Comparison of ENCODE assay signal across 37 cellular contexts in the genomic region with DNA sequence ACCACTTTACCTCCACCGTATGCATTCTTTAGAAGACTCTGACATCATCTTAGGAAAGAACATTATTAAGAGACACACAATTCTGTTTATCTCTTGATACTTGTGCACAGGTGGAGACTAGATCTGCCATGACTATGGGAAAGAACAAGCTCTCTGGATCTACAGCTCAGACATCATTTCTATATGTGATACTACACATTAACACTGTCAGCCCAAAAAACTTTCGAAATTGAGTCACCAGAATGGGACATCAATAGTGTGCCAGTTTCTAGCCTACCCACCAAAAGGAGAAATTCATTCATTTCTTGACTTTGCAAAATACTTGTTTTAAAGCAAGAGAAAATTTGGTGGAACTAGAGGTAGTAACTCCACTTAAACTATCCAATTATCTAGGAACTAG.
"Had no signal": no experiment of that assay in that cellular context is flagged by ENCODE, and none has a peak within 500 bp of the region (broad histone marks: within the 10 kb centered on the region; RNA-seq: fewer than 3 reads in every experiment).

No MANE protein-coding gene starts in this region.

- ATAC-seq: activated CD4-positive, CD25-positive, alpha-beta regulatory T cell treated with anti-CD3 and anti-CD28 coated beads, Interleukin-2, amount 50 U/mL, for 24 hours; activated CD8-positive, alpha-beta memory T cell treated with anti-CD3 and anti-CD28 coated beads, Interleukin-2, amount 10 ng/mL, durations not matched to agents 7 days and 5 days; activated CD8-positive, alpha-beta T cell treated with anti-CD3 and anti-CD28 coated beads, Interleukin-2, amount 10 ng/mL, durations not matched to agents 7 days and 5 days; body of pancreas; WTC11 had no signal

- H3K27ac ChIP-seq: adrenal gland, body of pancreas, brain microvascular endothelial cell, breast epithelium, WERI-Rb-1 had no signal

- FAIRE-seq: astrocyte, colon, TTC549 had no signal

- H3K27ac Mint-ChIP-seq: activated CD4-positive, alpha-beta memory T cell treated with anti-CD3 and anti-CD28 coated beads, Interleukin-2, amount 10 ng/mL, durations not matched to agents 7 days and 5 days; activated CD4-positive, alpha-beta T cell treated with anti-CD3 and anti-CD28 coated beads, Interleukin-2, amount 10 ng/mL, durations not matched to agents 24 days and 14 days; activated CD8-positive, alpha-beta memory T cell treated with anti-CD3 and anti-CD28 coated beads, Interleukin-2, amount 10 ng/mL, durations not matched to agents 7 days and 5 days; activated CD8-positive, alpha-beta T cell treated with anti-CD3 and anti-CD28 coated beads, Interleukin-2, amount 10 ng/mL, durations not matched to agents 7 days and 5 days; activated naive CD4-positive, alpha-beta T cell treated with anti-CD3 and anti-CD28 coated beads for 36 hours; activated naive CD4-positive, alpha-beta T cell treated with anti-CD3 and anti-CD28 coated beads, Interleukin-2, amount 50 U/mL, for 72 hours; activated naive CD8-positive, alpha-beta T cell treated with anti-CD3 and anti-CD28 coated beads for 36 hours; activated T-cell treated with anti-CD3 and anti-CD28 coated beads, Interleukin-2, amount 50 U/mL, for 24 hours; T-helper 1 cell treated with Interleukin-12 subunit alpha and Interleukin-12 subunit beta and Interleukin-4 antibody, amounts not matched to agents 30 μg/mL and 1 μg/mL, for 36 hours; T-helper 2 cell treated with Interferon-gamma antibody and Interleukin-4, amounts not matched to agents 5 μg/mL and 100 μg/mL, for 36 hours; WTC11 had no signal

- H3K9me3 ChIP-seq: adrenal gland, body of pancreas, breast epithelium had no signal

- DNase-seq: activated CD4-positive, alpha-beta memory T cell treated with anti-CD3 and anti-CD28 coated beads, Interleukin-2, amount 10 ng/mL, durations not matched to agents 7 days and 5 days; activated CD4-positive, alpha-beta T cell treated with anti-CD3 and anti-CD28 coated beads for 1 hour; activated CD4-positive, alpha-beta T cell treated with anti-CD3 and anti-CD28 coated beads for 4 hours; activated CD4-positive, alpha-beta T cell treated with anti-CD3 and anti-CD28 coated beads, Interleukin-2, amount 10 ng/mL, durations not matched to agents 24 days and 14 days; activated CD4-positive, alpha-beta T cell treated with anti-CD3 and anti-CD28 coated beads, Interleukin-2, amount 50 U/mL, for 48 hours; activated CD4-positive, CD25-positive, alpha-beta regulatory T cell; activated CD8-positive, alpha-beta memory T cell treated with anti-CD3 and anti-CD28 coated beads for 24 hours; activated CD8-positive, alpha-beta memory T cell treated with anti-CD3 and anti-CD28 coated beads, Interleukin-2, amount 10 ng/mL, durations not matched to agents 7 days and 5 days; activated CD8-positive, alpha-beta memory T cell treated with anti-CD3 and anti-CD28 coated beads, Interleukin-2, amount 50 U/mL, for 48 hours; activated CD8-positive, alpha-beta T cell treated with anti-CD3 and anti-CD28 coated beads, Interleukin-2, amount 10 ng/mL, durations not matched to agents 7 days and 5 days; activated effector memory CD4-positive, alpha-beta T cell treated with anti-CD3 and anti-CD28 coated beads, Interleukin-2, amount 50 U/mL, for 16 hours; activated gamma-delta T cell treated with Interleukin-2 at 50 U/mL for 16 hours; activated naive CD4-positive, alpha-beta T cell; activated naive CD4-positive, alpha-beta T cell treated with anti-CD3 and anti-CD28 coated beads for 36 hours; activated naive CD4-positive, alpha-beta T cell treated with anti-CD3 and anti-CD28 coated beads, Interleukin-2, amount 50 U/mL, for 16 hours; activated naive CD8-positive, alpha-beta T cell treated with anti-CD3 and anti-CD28 coated beads for 36 hours; activated T-cell treated with anti-CD3 and anti-CD28 coated beads, Interleukin-2, amount 50 U/mL, for 24 hours; adrenal gland; amniotic stem cell; aorta; body of pancreas; brain microvascular endothelial cell; central memory CD4-positive, alpha-beta T cell; SW 1271; T-helper 1 cell; T-helper 2 cell; T-helper 9 cell; WERI-Rb-1 had no signal

- H3K4me3 Mint-ChIP-seq: activated CD4-positive, alpha-beta memory T cell treated with anti-CD3 and anti-CD28 coated beads, Interleukin-2, amount 10 ng/mL, durations not matched to agents 7 days and 5 days; activated CD4-positive, alpha-beta T cell treated with anti-CD3 and anti-CD28 coated beads, Interleukin-2, amount 10 ng/mL, durations not matched to agents 24 days and 14 days; activated CD8-positive, alpha-beta memory T cell treated with anti-CD3 and anti-CD28 coated beads, Interleukin-2, amount 10 ng/mL, durations not matched to agents 7 days and 5 days; activated CD8-positive, alpha-beta T cell treated with anti-CD3 and anti-CD28 coated beads, Interleukin-2, amount 10 ng/mL, durations not matched to agents 7 days and 5 days; activated naive CD4-positive, alpha-beta T cell treated with anti-CD3 and anti-CD28 coated beads for 36 hours; activated naive CD8-positive, alpha-beta T cell treated with anti-CD3 and anti-CD28 coated beads for 36 hours; activated T-cell treated with anti-CD3 and anti-CD28 coated beads, Interleukin-2, amount 50 U/mL, for 24 hours; T-helper 1 cell treated with Interleukin-12 subunit alpha and Interleukin-12 subunit beta and Interleukin-4 antibody, amounts not matched to agents 30 μg/mL and 1 μg/mL, for 36 hours; T-helper 2 cell treated with Interferon-gamma antibody and Interleukin-4, amounts not matched to agents 5 μg/mL and 100 μg/mL, for 36 hours had no signal

- H3K4me3 ChIP-seq: adrenal gland, body of pancreas, breast epithelium had no signal

- H3K36me3 ChIP-seq: adrenal gland, brain microvascular endothelial cell, breast epithelium, WERI-Rb-1 had no signal

- H3K9me3 Mint-ChIP-seq: activated CD4-positive, alpha-beta memory T cell treated with anti-CD3 and anti-CD28 coated beads, Interleukin-2, amount 10 ng/mL, durations not matched to agents 7 days and 5 days; activated CD4-positive, alpha-beta T cell treated with anti-CD3 and anti-CD28 coated beads, Interleukin-2, amount 10 ng/mL, durations not matched to agents 24 days and 14 days; activated naive CD4-positive, alpha-beta T cell treated with anti-CD3 and anti-CD28 coated beads for 36 hours; activated naive CD4-positive, alpha-beta T cell treated with anti-CD3 and anti-CD28 coated beads, Interleukin-2, amount 50 U/mL, for 72 hours; activated naive CD8-positive, alpha-beta T cell treated with anti-CD3 and anti-CD28 coated beads for 36 hours; activated T-cell treated with anti-CD3 and anti-CD28 coated beads, Interleukin-2, amount 50 U/mL, for 24 hours; T-helper 1 cell treated with Interleukin-12 subunit alpha and Interleukin-12 subunit beta and Interleukin-4 antibody, amounts not matched to agents 30 μg/mL and 1 μg/mL, for 36 hours; T-helper 2 cell treated with Interferon-gamma antibody and Interleukin-4, amounts not matched to agents 5 μg/mL and 100 μg/mL, for 36 hours had no signal

- H3K27me3 ChIP-seq: adrenal gland, body of pancreas, brain microvascular endothelial cell, breast epithelium had no signal

- H3K36me3 Mint-ChIP-seq: activated naive CD4-positive, alpha-beta T cell treated with anti-CD3 and anti-CD28 coated beads, Interleukin-2, amount 50 U/mL, for 72 hours; activated naive CD8-positive, alpha-beta T cell treated with anti-CD3 and anti-CD28 coated beads for 36 hours; WTC11 had no signal

- H3K4me1 ChIP-seq: breast epithelium had no signal
